Comparison of ENCODE assay signal across 25 cellular contexts in genomic region chr5:80747922-80748321, GRCh38.
"Had no signal": no experiment of that assay in that cellular context is flagged by ENCODE, and none has a peak within 500 bp of the region (broad histone marks: within the 10 kb centered on the region; RNA-seq: fewer than 3 reads in every experiment).

No MANE protein-coding gene starts in this region.

- H3K27ac ChIP-seq: breast epithelium, colonic mucosa, dorsolateral prefrontal cortex, gastroesophageal sphincter, heart right ventricle, left lung, pancreas, psoas muscle, right atrium auricular region, thoracic aorta, upper lobe of left lung had no signal

- ATAC-seq: activated CD4-positive, CD25-positive, alpha-beta regulatory T cell treated with anti-CD3 and anti-CD28 coated beads, Interleukin-2, amount 50 U/mL, for 24 hours; activated T-cell treated with anti-CD3 and anti-CD28 coated beads, Interleukin-2, amount 50 U/mL, for 72 hours; gastroesophageal sphincter; heart right ventricle; left lung; natural killer cell treated with Interleukin-12 subunit alpha and Interleukin-12 subunit beta and Interleukin-15 and Interleukin-18, amount 100 ng/mL, for 72 hours; pancreas; psoas muscle had no signal

- H3K9me3 ChIP-seq: breast epithelium, colonic mucosa, gastroesophageal sphincter, left lung, pancreas, psoas muscle, right atrium auricular region, thoracic aorta, upper lobe of left lung had no signal

- H3K27me3 ChIP-seq: breast epithelium, colonic mucosa, dorsolateral prefrontal cortex, gastroesophageal sphincter, heart right ventricle, left lung, pancreas, right atrium auricular region, upper lobe of left lung had no signal

- H3K4me1 ChIP-seq: breast epithelium, colonic mucosa, gastroesophageal sphincter, heart right ventricle, left lung, pancreas, psoas muscle, right atrium auricular region, upper lobe of left lung had no signal

- H3K4me3 ChIP-seq: breast epithelium, colonic mucosa, dorsolateral prefrontal cortex, gastroesophageal sphincter, heart right ventricle, left lung, pancreas, psoas muscle, right atrium auricular region, thoracic aorta, upper lobe of left lung had no signal

- H3K36me3 ChIP-seq: pancreas had no signal

- DNase-seq: activated CD4-positive, alpha-beta memory T cell treated with anti-CD3 and anti-CD28 coated beads, Interleukin-2, amount 10 ng/mL, durations not matched to agents 7 days and 5 days; activated CD4-positive, alpha-beta T cell treated with anti-CD3 and anti-CD28 coated beads, Interleukin-2, amount 10 ng/mL, durations not matched to agents 24 days and 14 days; activated effector memory CD4-positive, alpha-beta T cell treated with Interleukin-2 at 50 U/mL for 16 hours; activated naive CD4-positive, alpha-beta T cell treated with anti-CD3 and anti-CD28 coated beads for 36 hours; activated naive CD8-positive, alpha-beta T cell treated with anti-CD3 and anti-CD28 coated beads, Interleukin-2, amount 10 ng/mL, durations not matched to agents 7 days and 5 days; activated T-cell treated with anti-CD3 and anti-CD28 coated beads, Interleukin-2, amount 50 U/mL, for 72 hours; amniotic stem cell; colonic mucosa; dorsolateral prefrontal cortex; heart right ventricle; kidney glomerular epithelial cell; left lung; midbrain; pancreas; psoas muscle; stimulated activated CD4-positive, alpha-beta T cell treated with anti-CD3 and anti-CD28 coated beads, Interleukin-4, amount 100 ng/mL, for 24 hours; stimulated activated naive CD4-positive, alpha-beta T cell treated with Interleukin-2 at 50 U/mL for 16 hours; T-helper 2 cell; upper lobe of left lung had no signal
